ENCODE assay signal across 3 cellular contexts in genomic region chr22:31623634-31624312, GRCh38.
TF ChIP-seq lines count a peak whose summit lies in the region.

No MANE protein-coding gene starts in this region.

TF ChIP-seq in GM12891, 5 proteins besides CTCF, POLR2A, EP300 and RAD21:
- TF ChIP-seq POU2F2 (IDR thresholded peaks at IDR 0.05; ENCODE audit: low read depth, low read length) (no peak), TAF1 (IDR thresholded peaks at IDR 0.05; ENCODE audit: low read depth, low read length) (no peak), POLR2AphosphoS5 (IDR thresholded peaks at IDR 0.05; ENCODE audit: low read depth, low read length) (no peak), PAX5 (IDR thresholded peaks at IDR 0.05; ENCODE audit: insufficient read depth, low read length, severe bottlenecking) (no peak), SPI1 (IDR thresholded peaks at IDR 0.05; ENCODE audit: low read depth, low read length) (no peak)

TF ChIP-seq in IMR-90, 13 proteins besides CTCF, POLR2A, EP300 and RAD21:
- no peak for TF ChIP-seq SMC3 (IDR thresholded peaks at IDR 0.05; ENCODE audit: low read depth, low read length)
- no peak for TF ChIP-seq RFX5 (IDR thresholded peaks at IDR 0.05; ENCODE audit: low read depth, low read length)
- TF ChIP-seq USF2 (IDR thresholded peaks at IDR 0.05; ENCODE audit: low read depth, low read length): no peak
- TF ChIP-seq BHLHE40 (IDR thresholded peaks at IDR 0.05; ENCODE audit: low read depth, low read length): no peak
- TF ChIP-seq MXI1 (IDR thresholded peaks at IDR 0.05; ENCODE audit: borderline replicate concordance, low read depth, low read length): no peak
- no peak for TF ChIP-seq FOS (IDR thresholded peaks at IDR 0.05; ENCODE audit: low read depth, low read length)
- TF ChIP-seq CEBPB (IDR thresholded peaks at IDR 0.05; ENCODE audit: low read depth, low read length): no peak
- no peak for TF ChIP-seq MAZ (IDR thresholded peaks at IDR 0.05; ENCODE audit: borderline replicate concordance, low read depth, low read length)
- no peak for TF ChIP-seq MAFK (IDR thresholded peaks at IDR 0.05; ENCODE audit: low read depth, low read length)
- no peak for TF ChIP-seq RCOR1 (IDR thresholded peaks at IDR 0.05; ENCODE audit: insufficient replicate concordance, low read length)
- TF ChIP-seq ELK1 (IDR thresholded peaks at IDR 0.05; ENCODE audit: borderline replicate concordance, low read depth, low read length): no peak
- TF ChIP-seq NFE2L2 (IDR thresholded peaks at IDR 0.05; ENCODE audit: low read depth, low read length): no peak
- TF ChIP-seq CHD1 (IDR thresholded peaks at IDR 0.05; ENCODE audit: low read depth, low read length): no peak

TF ChIP-seq in H1, 55 proteins besides CTCF, POLR2A, EP300 and RAD21:
- TF ChIP-seq RBBP5 (IDR thresholded peaks at IDR 0.05; ENCODE audit: borderline replicate concordance, low read depth, low read length) (no peak), KDM4A (IDR thresholded peaks at IDR 0.05; ENCODE audit: low read depth, low read length, severe bottlenecking) (no peak), JUN (IDR thresholded peaks at IDR 0.05; ENCODE audit: low read depth, low read length) (no peak), HDAC2 (IDR thresholded peaks at IDR 0.05; ENCODE audit: borderline replicate concordance in 1 of 2, low read depth in 2 of 2, low read length in 2 of 2) (no peak), BACH1 (IDR thresholded peaks at IDR 0.05; ENCODE audit: low read length) (no peak), CBX8 (IDR thresholded peaks at IDR 0.05; ENCODE audit: borderline replicate concordance, low read depth, low read length) (no peak)
TF ChIP-seq in H1: peak in this region for 0.
